17 cellular contexts compared by ENCODE assay signal in genomic region chr11:2549491-2549875, GRCh38.
"Had no signal": no experiment of that assay in that cellular context is flagged by ENCODE, and none has a peak within 500 bp of the region (broad histone marks: within the 10 kb centered on the region; RNA-seq: fewer than 3 reads in every experiment).

No MANE protein-coding gene starts in this region.

- H3K9me3 Mint-ChIP-seq: activated B cell treated with CpG ODN at 0.5 μM for 24 hours; activated CD8-positive, alpha-beta T cell treated with anti-CD3 and anti-CD28 coated beads for 36 hours; activated T-cell treated with anti-CD3 and anti-CD28 coated beads, Interleukin-2, amount 50 U/mL, for 72 hours had no signal

- H3K36me3 Mint-ChIP-seq: neural progenitor cell had no signal

- H3K4me3 ChIP-seq: gastroesophageal sphincter, hepatocyte, left lung, neural progenitor cell, SJSA1, smooth muscle cell had no signal

- H3K27ac ChIP-seq: dorsolateral prefrontal cortex, gastroesophageal sphincter, hepatocyte, left lung, neural progenitor cell, parathyroid adenoma, SJSA1 had no signal

- H3K27ac Mint-ChIP-seq: activated B cell treated with CpG ODN at 0.5 μM for 24 hours; activated CD8-positive, alpha-beta T cell treated with anti-CD3 and anti-CD28 coated beads for 36 hours; activated T-cell treated with anti-CD3 and anti-CD28 coated beads, Interleukin-2, amount 50 U/mL, for 72 hours; neural progenitor cell had no signal

- H3K27me3 Mint-ChIP-seq: activated B cell treated with CpG ODN at 0.5 μM for 24 hours; activated CD8-positive, alpha-beta T cell treated with anti-CD3 and anti-CD28 coated beads for 36 hours had no signal

- H3K27me3 ChIP-seq: hepatocyte, left lung had no signal

- H3K4me1 ChIP-seq: gastroesophageal sphincter, parathyroid adenoma, SJSA1 had no signal

- ATAC-seq: activated CD8-positive, alpha-beta T cell treated with anti-CD3 and anti-CD28 coated beads for 36 hours; activated T-cell treated with anti-CD3 and anti-CD28 coated beads, Interleukin-2, amount 50 U/mL, for 72 hours; gastroesophageal sphincter; left lung had no signal

- H3K36me3 ChIP-seq: gastroesophageal sphincter, left lung, neural progenitor cell, SJSA1 had no signal

- DNase-seq: activated B cell treated with CpG ODN at 0.5 μM for 24 hours; activated CD4-positive, alpha-beta T cell treated with anti-CD3 and anti-CD28 coated beads for 48 hours; activated CD8-positive, alpha-beta T cell treated with anti-CD3 and anti-CD28 coated beads for 36 hours; activated T-cell treated with anti-CD3 and anti-CD28 coated beads, Interleukin-2, amount 50 U/mL, for 72 hours; erythroblast; islet precursor cell; mesendoderm; retina; SW 1271 had no signal

- H3K9ac ChIP-seq: neural progenitor cell, parathyroid adenoma had no signal

- H3K4me3 Mint-ChIP-seq: activated B cell treated with CpG ODN at 0.5 μM for 24 hours; activated CD8-positive, alpha-beta T cell treated with anti-CD3 and anti-CD28 coated beads for 36 hours; activated T-cell treated with anti-CD3 and anti-CD28 coated beads, Interleukin-2, amount 50 U/mL, for 72 hours; neural progenitor cell had no signal

- H3K9me3 ChIP-seq: gastroesophageal sphincter, left lung, SJSA1 had no signal
